Comparison of ENCODE assay signal across 22 cellular contexts in the genomic region with DNA sequence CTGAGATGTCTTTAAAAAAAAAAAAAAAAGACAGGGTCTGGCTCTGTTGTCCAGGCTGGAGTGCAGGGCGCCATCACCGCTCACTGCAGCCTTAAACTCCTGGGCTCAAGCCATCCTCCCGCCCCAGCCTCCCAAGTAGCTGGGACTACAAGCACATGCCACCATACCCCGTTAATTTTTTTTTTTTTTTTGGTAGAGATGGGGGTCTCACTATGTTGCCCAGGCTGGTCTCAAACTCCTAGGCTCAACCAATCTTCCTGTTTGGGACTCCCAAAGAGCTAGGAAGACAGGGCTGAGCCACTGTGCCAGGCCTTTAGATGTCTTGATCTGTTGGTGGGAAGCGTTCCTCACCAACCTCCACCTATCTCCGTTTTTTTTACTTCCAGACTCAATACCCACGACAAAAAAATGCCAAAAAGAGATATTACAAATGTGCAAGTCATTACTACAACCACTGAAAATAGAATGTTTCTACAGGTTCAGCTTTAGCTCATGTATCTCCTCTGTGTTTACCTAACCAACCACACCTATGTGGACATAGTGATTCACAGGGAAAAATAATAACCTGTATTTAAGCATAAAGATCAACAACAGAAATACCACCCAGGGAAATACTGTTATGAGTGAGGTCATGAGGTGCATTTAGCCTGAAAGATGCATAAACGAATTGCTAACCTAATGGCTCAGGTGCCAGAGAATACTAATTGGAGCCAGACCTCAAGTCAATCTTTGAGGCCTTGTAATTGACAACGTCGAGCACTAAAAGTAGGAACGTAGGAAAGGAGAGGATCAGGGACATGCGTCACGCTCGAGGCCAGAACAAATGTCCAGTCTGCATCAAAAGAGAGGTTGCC. TPM values are rescaled to one million over a fixed set of nuclear protein-coding genes. Genes with fewer than 3 reads are reported as not detected.
A peak's percentile ranks its signal among the peaks of the same experiment; 100 is the strongest.
DNase-seq lines count a peak whose midpoint lies in the region; ATAC-seq, FAIRE-seq and TF ChIP-seq lines count a peak whose summit lies in the region.
"Had no signal": no experiment of that assay in that cellular context is flagged by ENCODE, and none has a peak within 500 bp of the region (broad histone marks: within the 10 kb centered on the region; RNA-seq: fewer than 3 reads in every experiment).

No MANE protein-coding gene starts in this region.

- intact Hi-C loops in pancreas (cut with DNase I) (no loop called here), Right ventricle myocardium inferior (cut with DNase I) (no loop called here)

- WGBS in pancreas, 2 donors, result 82 to 90% methylated on average over 14 of the region's 14 CpGs

- no peaks in the 10 kb centered on the region for H3K9me3 ChIP-seq in pancreas

- peak in 3 of 4 donors; percentile 24 to 47 (median 40) for ATAC-seq in pancreas
- no peak for ATAC-seq in Right ventricle myocardium inferior
- no peak for ATAC-seq in HG03469 (IDR thresholded peaks at IDR 0.05; ENCODE audit: unreplicated experiment)
- ATAC-seq: heart right ventricle had no signal

- no peaks in the 10 kb centered on the region for H3K36me3 ChIP-seq in pancreas
- H3K36me3 ChIP-seq: heart right ventricle had no signal

- no peaks in the 10 kb centered on the region for H3K4me1 ChIP-seq in pancreas
- H3K4me1 ChIP-seq: heart right ventricle, parathyroid adenoma had no signal

- no peaks in the 10 kb centered on the region for H3K27me3 ChIP-seq in pancreas

- DNase-seq in DMS153 treated with DMSO at 0.1 percent for 48 hours (lab: John Stamatoyannopoulos, UW; ENCODE audit: unreplicated experiment) (peak; percentile 18), LoVo (ENCODE audit: low spot score) (peak; percentile 93), RWPE1 (ENCODE audit: low spot score) (peak; percentile 74), pancreas (no peak), Right ventricle myocardium inferior (ENCODE audit: missing footprints) (no peak), DMS 273 (lab: John Stamatoyannopoulos, UW; ENCODE audit: unreplicated experiment) (no peak)
- DNase-seq: activated CD4-positive, CD25-positive, alpha-beta regulatory T cell treated with anti-CD3 and anti-CD28 coated beads, Interleukin-2, amount 50 U/mL, for 72 hours; DND-41; effector memory CD4-positive, alpha-beta T cell; HCEC 1CT; heart right ventricle; MM.1S; naive B cell; stimulated activated CD4-positive, alpha-beta T cell treated with anti-CD3 and anti-CD28 coated beads, Interleukin-4, amount 100 ng/mL, for 24 hours; T1000 had no signal

- POLR2A ChIA-PET in RWPE1 (lab: Yijun Ruan, JAX; ENCODE audit: low non-redundant PET), result no interaction called here

- no peak for FAIRE-seq in pancreas (lab: Jason Lieb, UNC)

- no peak for TF ChIP-seq CTCF in RWPE1 (conservative IDR thresholded peaks at IDR 0.05; ENCODE audit: low read depth)
- TF ChIP-seq CTCF in pancreas (IDR thresholded peaks at IDR 0.05), result no peak

- H3K27ac ChIP-seq in RWPE1 (no peak overlapping the region), pancreas (no peak overlapping the region)
- H3K27ac ChIP-seq: heart right ventricle, parathyroid adenoma had no signal

- CTCF ChIA-PET in RWPE1 (lab: Yijun Ruan, JAX), result no interaction called here

- no peak overlapping the region for H3K4me3 ChIP-seq in pancreas
- H3K4me3 ChIP-seq: heart right ventricle, lung had no signal

RNA-seq across cellular contexts. Expression of gene NACA2, which starts 22.6 kb away (rescaled TPM):
- total RNA-seq in pancreas, result not detected
- polyA plus RNA-seq in pancreas, result under 1 TPM in 1 of 2 donors, not detected in 1; 0.12 TPM
- total RNA-seq in Right ventricle myocardium inferior, result not detected
- total RNA-seq: heart right ventricle, lung, SK-MEL-5, skeletal muscle tissue, temporal lobe had no signal
- polyA plus RNA-seq: BJ had no signal

Comparison
In these comparisons a context has a peak if more than half of its experiments do, and no peak if none do; other contexts are left out.
1. DNase-seq: peak in DMS153 treated with DMSO at 0.1 percent for 48 hours (single experiment), LoVo (single experiment) and RWPE1 (single experiment); none in pancreas (0 of 6), Right ventricle myocardium inferior (single experiment) and DMS 273 (single experiment).
2. ATAC-seq: peak in pancreas (3 of 4); none in Right ventricle myocardium inferior (single experiment) and HG03469 (single experiment).